1 cellular context compared by ENCODE assay signal in the genomic region with DNA sequence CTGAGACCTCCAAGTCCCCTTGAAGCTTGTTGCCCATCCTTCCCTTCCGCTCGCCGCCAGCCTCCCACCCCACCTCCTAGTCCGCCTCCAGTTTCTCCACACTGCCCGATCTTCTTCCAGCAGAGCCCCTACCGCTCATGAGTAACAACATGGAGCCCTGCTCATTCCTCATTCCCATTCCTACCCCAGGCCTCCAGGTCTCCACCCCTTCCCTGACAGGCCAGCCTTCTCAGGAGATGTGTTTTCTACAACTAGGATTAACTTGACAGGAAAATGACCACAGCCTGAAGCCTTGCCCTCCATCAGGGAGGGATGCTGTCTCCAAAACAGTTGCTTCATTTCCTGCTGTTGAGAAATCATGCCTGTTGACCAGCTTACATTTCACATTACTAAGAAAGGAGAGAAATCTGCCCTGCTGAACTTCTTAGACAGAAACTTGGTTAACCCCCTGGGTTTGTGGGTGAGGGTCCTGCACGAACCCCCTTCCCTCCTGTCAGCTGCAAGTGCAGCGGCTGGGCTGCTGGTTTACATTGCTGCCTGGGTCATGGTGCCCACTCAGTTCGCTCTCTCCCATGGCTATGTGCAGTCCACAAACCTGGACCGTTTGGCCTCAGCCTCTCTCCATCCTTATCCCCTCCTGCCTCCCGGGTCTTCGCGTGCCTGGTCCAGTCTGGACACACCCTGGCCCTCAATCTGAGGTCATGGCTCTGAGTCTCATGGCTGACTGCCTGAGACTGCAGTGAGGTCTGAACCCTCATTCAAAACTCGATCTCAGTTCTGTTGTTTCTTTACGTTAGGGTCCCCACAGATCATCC.
TF ChIP-seq lines count a peak whose summit lies in the region.

No MANE protein-coding gene starts in this region.

TF ChIP-seq in HepG2, 621 proteins besides CTCF, POLR2A, EP300 and RAD21:
- no peak for TF ChIP-seq HNRNPH1 (optimal IDR thresholded peaks at IDR 0.05; ENCODE audit: low read depth, low read length)
